In the genomic region with DNA sequence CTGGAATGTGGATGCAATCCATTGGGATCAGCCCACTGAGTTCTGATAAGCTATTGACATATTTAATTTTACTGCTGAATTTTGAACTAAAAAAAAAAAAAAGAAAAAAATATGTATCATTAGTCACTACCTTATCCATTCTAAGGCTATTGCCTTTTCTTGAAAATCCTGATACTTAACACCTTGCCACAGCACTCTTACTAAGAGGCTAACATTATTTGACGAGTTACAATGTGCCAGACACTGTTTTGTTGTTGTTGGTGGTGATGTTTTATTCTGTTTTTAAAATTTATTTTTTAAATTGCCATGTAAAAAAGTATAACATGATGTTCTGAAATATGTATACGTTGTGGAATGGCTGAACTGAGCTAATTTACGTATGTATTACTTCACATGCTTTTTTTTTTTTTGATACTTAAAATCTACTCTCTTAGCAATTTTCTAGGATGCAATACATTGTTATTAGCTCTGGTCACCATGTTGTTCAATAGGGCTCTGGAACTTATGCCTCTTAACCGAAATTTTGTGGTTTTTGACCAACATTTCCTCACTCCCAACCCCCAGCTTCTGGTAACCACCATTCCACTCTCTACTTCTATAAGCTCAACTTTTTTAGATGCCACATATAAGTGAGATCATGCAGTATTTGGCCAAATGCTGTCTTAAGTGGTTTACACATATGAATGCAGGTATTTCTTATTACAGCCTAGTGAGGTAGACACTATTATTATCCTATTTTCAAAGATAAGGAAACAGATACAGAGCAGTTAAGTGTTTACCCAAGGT, we compare ENCODE assay signal across 19 cellular contexts.
DNase-seq lines count a peak whose midpoint lies in the region; ATAC-seq and TF ChIP-seq lines count a peak whose summit lies in the region.
"Had no signal": no experiment of that assay in that cellular context is flagged by ENCODE, and none has a peak within 500 bp of the region (broad histone marks: within the 10 kb centered on the region; RNA-seq: fewer than 3 reads in every experiment).

No MANE protein-coding gene starts in this region.

- no peaks in the 10 kb centered on the region for H3K9me3 ChIP-seq in breast epithelium
- H3K9me3 ChIP-seq: vagina had no signal

- CTCF ChIA-PET in MCF 10A (lab: Yijun Ruan, JAX): interaction anchor here (0.6 kb wide), 2 partner anchors 16 to 198 kb away, joined by 4 to 5 read pairs; no protein-coding TSS in a partner anchor
- CTCF ChIA-PET in activated CD8-positive, alpha-beta T cell treated with anti-CD3 and anti-CD28 coated beads for 36 hours (lab: Charles Lee): no interaction called here

- TF ChIP-seq CTCF in MCF 10A (IDR thresholded peaks at IDR 0.05; ENCODE audit: unreplicated experiment) (no peak), breast epithelium (IDR thresholded peaks at IDR 0.05) (no peak), omental fat pad (IDR thresholded peaks at IDR 0.05) (no peak), foreskin fibroblast (IDR thresholded peaks at IDR 0.05; ENCODE audit: low read depth, low read length) (no peak)
- TF ChIP-seq CTCF in activated CD8-positive, alpha-beta T cell treated with anti-CD3 and anti-CD28 coated beads for 36 hours (IDR thresholded peaks at IDR 0.05): no peak

- peak; percentile 30 for ATAC-seq in activated CD8-positive, alpha-beta T cell treated with anti-CD3 and anti-CD28 coated beads for 36 hours
- ATAC-seq in omental fat pad (ENCODE audit: low FRiP score) (no peak), HG03378 (IDR thresholded peaks at IDR 0.05; ENCODE audit: unreplicated experiment) (no peak)
- ATAC-seq: CD8-positive, alpha-beta T cell; naive thymus-derived CD8-positive, alpha-beta T cell; T-cell had no signal

- no peaks in the 10 kb centered on the region for H3K36me3 Mint-ChIP-seq in MCF 10A (ENCODE audit: insufficient read depth, unreplicated experiment)
- no peaks in the 10 kb centered on the region for H3K36me3 Mint-ChIP-seq in activated CD8-positive, alpha-beta T cell treated with anti-CD3 and anti-CD28 coated beads for 36 hours (ENCODE audit: low read depth)
- H3K36me3 Mint-ChIP-seq: CD8-positive, alpha-beta T cell; naive thymus-derived CD8-positive, alpha-beta T cell; T-cell had no signal

- no peaks in the 10 kb centered on the region for H3K9me3 Mint-ChIP-seq in MCF 10A (ENCODE audit: unreplicated experiment)
- no peaks in the 10 kb centered on the region for H3K9me3 Mint-ChIP-seq in activated CD8-positive, alpha-beta T cell treated with anti-CD3 and anti-CD28 coated beads for 36 hours
- H3K9me3 Mint-ChIP-seq: brain; CD8-positive, alpha-beta T cell; naive thymus-derived CD8-positive, alpha-beta T cell; T-cell had no signal

- DNase-seq in MCF 10A (ENCODE audit: unreplicated experiment): no peak
- DNase-seq in breast epithelium (ENCODE audit: low spot score in 2 of 2): no peak
- peak; percentile 58 for DNase-seq in NOMO-1 treated with dmso at 0.1 percent for 144 hours (lab: John Stamatoyannopoulos, UW; ENCODE audit: unreplicated experiment)
- no peak for DNase-seq in activated CD8-positive, alpha-beta T cell treated with anti-CD3 and anti-CD28 coated beads for 36 hours
- no peak for DNase-seq in omental fat pad (ENCODE audit: low spot score)
- no peak for DNase-seq in stimulated activated CD4-positive, alpha-beta T cell treated with anti-CD3 and anti-CD28 coated beads, Interleukin-4, amount 100 ng/mL, for 24 hours
- no peak for DNase-seq in foreskin fibroblast
- DNase-seq: activated CD4-positive, CD25-positive, alpha-beta regulatory T cell; activated CD8-positive, alpha-beta memory T cell treated with anti-CD3 and anti-CD28 coated beads, Interleukin-2, amount 50 U/mL, for 48 hours; activated naive CD4-positive, alpha-beta T cell treated with Interleukin-2 at 50 U/mL for 16 hours; CD8-positive, alpha-beta T cell; naive thymus-derived CD8-positive, alpha-beta T cell; NCI-H2029 treated with DMSO at 0.1 percent for 48 hours; NCI-H524; T-cell had no signal

- H3K27me3 Mint-ChIP-seq in MCF 10A (ENCODE audit: insufficient read depth, unreplicated experiment): no peaks in the 10 kb centered on the region
- H3K27me3 Mint-ChIP-seq in activated CD8-positive, alpha-beta T cell treated with anti-CD3 and anti-CD28 coated beads for 36 hours: peaks cover 6% of the 10 kb centered on the region
- H3K27me3 Mint-ChIP-seq: brain had no signal

- H3K4me1 Mint-ChIP-seq in MCF 10A (ENCODE audit: insufficient read depth, unreplicated experiment): no peaks in the 10 kb centered on the region
- peaks cover 5% of the 10 kb centered on the region for H3K4me1 Mint-ChIP-seq in activated CD8-positive, alpha-beta T cell treated with anti-CD3 and anti-CD28 coated beads for 36 hours (ENCODE audit: low read depth)

- peak overlapping the region; percentile 57 for H3K27ac Mint-ChIP-seq in MCF 10A (ENCODE audit: low read depth, unreplicated experiment)
- no peak overlapping the region for H3K27ac Mint-ChIP-seq in activated CD8-positive, alpha-beta T cell treated with anti-CD3 and anti-CD28 coated beads for 36 hours
- H3K27ac Mint-ChIP-seq: brain; CD8-positive, alpha-beta T cell; naive thymus-derived CD8-positive, alpha-beta T cell; T-cell had no signal

- H3K27ac ChIP-seq in breast epithelium: no peak overlapping the region
- H3K27ac ChIP-seq: vagina had no signal

- no peak overlapping the region for H3K4me3 Mint-ChIP-seq in MCF 10A (ENCODE audit: unreplicated experiment)
- H3K4me3 Mint-ChIP-seq in activated CD8-positive, alpha-beta T cell treated with anti-CD3 and anti-CD28 coated beads for 36 hours: no peak overlapping the region
- H3K4me3 Mint-ChIP-seq: brain; CD8-positive, alpha-beta T cell; naive thymus-derived CD8-positive, alpha-beta T cell; T-cell had no signal

- H3K4me3 ChIP-seq in breast epithelium (no peak overlapping the region), foreskin fibroblast (ENCODE audit: low read depth in 1 of 2, low read length in 2 of 2) (no peak overlapping the region)
- H3K4me3 ChIP-seq: lung, vagina had no signal

- H3K4me1 ChIP-seq in breast epithelium: no peaks in the 10 kb centered on the region
- H3K4me1 ChIP-seq: vagina had no signal

- H3K27me3 ChIP-seq in breast epithelium: no peaks in the 10 kb centered on the region
- H3K27me3 ChIP-seq: vagina had no signal

- intact Hi-C loops in MCF 10A (cut with micrococcal nuclease): no loop called here
- intact Hi-C loops in breast epithelium (cut with DNase I; ENCODE audit: low total_unique reads): no loop called here
- intact Hi-C loops in activated CD8-positive, alpha-beta T cell treated with anti-CD3 and anti-CD28 coated beads for 36 hours (cut with micrococcal nuclease): no loop called here

- POLR2A ChIA-PET in MCF 10A (lab: Yijun Ruan, JAX): no interaction called here
- POLR2A ChIA-PET in activated CD8-positive, alpha-beta T cell treated with anti-CD3 and anti-CD28 coated beads for 36 hours (lab: Charles Lee): no interaction called here

- no TSS peak for BruUV-seq in MCF 10A (replicated peaks; lab: Mats Ljungman, UMichigan)

- TF ChIP-seq POLR2A in breast epithelium (IDR thresholded peaks at IDR 0.05): no peak

- H3K36me3 ChIP-seq in breast epithelium: no peaks in the 10 kb centered on the region
- H3K36me3 ChIP-seq: vagina had no signal
